18 cellular contexts compared by ENCODE assay signal in the genomic region with DNA sequence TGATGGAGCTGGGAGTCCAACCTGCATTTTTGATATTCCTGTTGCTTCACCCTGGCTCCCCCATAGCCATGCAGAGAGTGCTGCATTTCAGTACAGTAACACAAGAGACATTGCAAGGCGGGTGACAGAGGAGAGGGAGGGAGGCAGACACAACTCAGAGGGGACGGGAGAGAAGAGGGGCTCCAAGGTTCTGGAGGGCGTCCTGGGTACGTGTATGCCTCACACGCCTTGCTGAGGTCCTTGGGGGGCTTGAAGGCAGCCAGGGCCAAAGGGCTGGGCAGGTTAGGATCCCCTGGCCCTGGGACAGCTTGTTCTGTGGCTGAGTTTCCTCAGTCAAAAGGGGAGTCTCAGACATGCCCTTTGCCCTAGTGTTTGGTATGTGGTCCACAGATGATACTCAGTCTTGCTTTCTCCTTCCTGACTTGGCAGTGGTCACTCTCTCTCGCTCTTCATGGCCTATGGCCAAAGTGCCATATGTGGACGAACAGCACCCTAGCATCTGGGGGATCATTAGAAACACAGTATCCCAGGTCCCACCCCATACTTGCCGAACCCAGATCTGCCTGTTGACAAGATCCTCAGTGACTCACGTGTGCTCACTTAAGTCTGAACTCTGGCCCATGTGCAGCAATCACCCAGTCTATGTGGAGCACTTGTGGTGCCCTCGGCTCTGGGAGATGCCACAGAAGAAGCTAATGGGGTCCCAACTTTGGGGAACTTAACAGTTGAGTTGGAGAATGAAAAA. TPM values are rescaled to one million over a fixed set of nuclear protein-coding genes. Genes with fewer than 3 reads are reported as not detected.
"Had no signal": no experiment of that assay in that cellular context is flagged by ENCODE, and none has a peak within 500 bp of the region (broad histone marks: within the 10 kb centered on the region; RNA-seq: fewer than 3 reads in every experiment).

No MANE protein-coding gene starts in this region.

- ATAC-seq: body of pancreas; heart left ventricle; left colon; naive thymus-derived CD4-positive, alpha-beta T cell had no signal

- H3K27ac Mint-ChIP-seq: activated CD4-positive, alpha-beta T cell treated with anti-CD3 and anti-CD28 coated beads, Interleukin-2, amount 10 ng/mL, durations not matched to agents 24 days and 14 days; stimulated activated naive CD8-positive, alpha-beta T cell treated with anti-CD3 and anti-CD28 coated beads, Interleukin-15, Interleukin-2, amounts not matched to agents 100 ng/mL and 50 ng/mL, for 24 hours had no signal

- DNase-seq: activated CD4-positive, alpha-beta T cell treated with anti-CD3 and anti-CD28 coated beads, Interleukin-2, amount 10 ng/mL, durations not matched to agents 24 days and 14 days; activated CD4-positive, CD25-positive, alpha-beta regulatory T cell; activated naive CD4-positive, alpha-beta T cell treated with anti-CD3 and anti-CD28 coated beads, Interleukin-2, amount 50 U/mL, for 16 hours; amygdala; body of pancreas; central memory CD4-positive, alpha-beta T cell; colonic mucosa; esophagus squamous epithelium; heart left ventricle; left colon; naive thymus-derived CD4-positive, alpha-beta T cell; retina; stimulated activated CD4-positive, alpha-beta T cell treated with anti-CD3 and anti-CD28 coated beads, Interleukin-4, amount 100 ng/mL, for 4 hours; stimulated activated CD8-positive, alpha-beta memory T cell treated with anti-CD3 and anti-CD28 coated beads, Interleukin-4, amount 100 ng/mL, for 48 hours; SW 1271; testis had no signal

- H3K4me3 Mint-ChIP-seq: activated CD4-positive, alpha-beta T cell treated with anti-CD3 and anti-CD28 coated beads, Interleukin-2, amount 10 ng/mL, durations not matched to agents 24 days and 14 days; naive thymus-derived CD4-positive, alpha-beta T cell; stimulated activated naive CD8-positive, alpha-beta T cell treated with anti-CD3 and anti-CD28 coated beads, Interleukin-15, Interleukin-2, amounts not matched to agents 100 ng/mL and 50 ng/mL, for 24 hours had no signal

- H3K4me1 Mint-ChIP-seq: activated CD4-positive, alpha-beta T cell treated with anti-CD3 and anti-CD28 coated beads, Interleukin-2, amount 10 ng/mL, durations not matched to agents 24 days and 14 days; naive thymus-derived CD4-positive, alpha-beta T cell had no signal

- H3K9me3 Mint-ChIP-seq: activated CD4-positive, alpha-beta T cell treated with anti-CD3 and anti-CD28 coated beads, Interleukin-2, amount 10 ng/mL, durations not matched to agents 24 days and 14 days; stimulated activated naive CD8-positive, alpha-beta T cell treated with anti-CD3 and anti-CD28 coated beads, Interleukin-15, Interleukin-2, amounts not matched to agents 100 ng/mL and 50 ng/mL, for 24 hours had no signal

RNA-seq across cellular contexts. Expression of gene FGD5, which starts 52.9 kb away (rescaled TPM):
- total RNA-seq: SK-MEL-5 had no signal
